ENCODE assay signal across 8 cellular contexts in the genomic region with DNA sequence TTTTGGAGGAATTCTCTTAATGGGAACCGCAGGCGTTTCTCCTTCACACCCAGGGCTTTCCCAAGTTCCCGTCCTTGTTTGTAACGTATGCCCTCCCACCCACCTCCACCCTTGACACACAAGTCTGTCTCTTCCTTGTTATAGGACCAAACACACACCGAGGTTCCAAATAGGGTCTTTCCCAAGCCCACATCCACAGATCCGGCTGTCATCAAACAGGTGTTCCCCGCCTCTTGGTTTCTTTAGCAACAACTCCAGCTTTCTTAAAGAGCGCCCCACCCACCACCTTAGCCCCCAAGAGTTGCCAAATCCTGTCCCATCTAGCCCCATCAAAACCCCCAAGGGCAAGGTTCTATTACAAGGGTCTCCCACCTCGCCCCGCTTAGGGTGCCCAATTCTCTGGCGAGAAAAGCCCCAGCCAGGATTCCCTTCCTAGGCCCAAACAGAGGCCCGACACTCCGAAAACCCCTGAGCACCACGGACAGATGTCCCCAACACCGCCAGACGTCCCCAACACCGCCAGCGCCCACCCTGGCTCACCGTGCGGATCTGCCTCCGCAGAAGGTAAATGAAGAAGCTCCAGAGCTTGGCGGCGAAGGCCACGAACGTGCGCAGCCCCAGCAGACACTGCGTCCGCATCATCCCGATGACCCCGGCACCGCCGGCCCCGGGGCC. TPM values are rescaled to one million over a fixed set of nuclear protein-coding genes. Genes with fewer than 3 reads are reported as not detected.
A peak's percentile ranks its signal among the peaks of the same experiment; 100 is the strongest.
DNase-seq lines count a peak whose midpoint lies in the region; ATAC-seq, FAIRE-seq and TF ChIP-seq lines count a peak whose summit lies in the region.

No MANE protein-coding gene starts in this region.

- no peaks in the 10 kb centered on the region for H3K9me3 ChIP-seq in SU-DHL-6 (ENCODE audit: insufficient read depth, low read length)

- ATAC-seq in GM18870 (IDR thresholded peaks at IDR 0.05; ENCODE audit: unreplicated experiment) (no peak), GM19328 (IDR thresholded peaks at IDR 0.05; ENCODE audit: unreplicated experiment) (no peak), omental fat pad (ENCODE audit: low FRiP score) (no peak), GM18519 (IDR thresholded peaks at IDR 0.05; ENCODE audit: low FRiP score, unreplicated experiment) (no peak)

- TF ChIP-seq POLR2A in GM12892 (IDR thresholded peaks at IDR 0.05; ENCODE audit: low read depth, low read length), result no peak

- peak overlapping the region; percentile 99 for H3K9ac ChIP-seq in SU-DHL-6 (ENCODE audit: low read length)

- no peaks in the 10 kb centered on the region for H4K20me1 ChIP-seq in SU-DHL-6 (ENCODE audit: low read depth, low read length)

- H3K9me2 ChIP-seq in SU-DHL-6 (replicated peaks; ENCODE audit: insufficient read depth, low read length), result no peaks in the 10 kb centered on the region

- no peak for DNase-seq in GM12892 (ENCODE audit: insufficient read length)
- DNase-seq in fibroblast of the aortic adventitia (ENCODE audit: low read depth), result no peak
- DNase-seq in retinal pigment epithelial cell (ENCODE audit: low read depth), result no peak
- DNase-seq in omental fat pad (ENCODE audit: low spot score), result no peak

- peaks cover 7% of the 10 kb centered on the region for H3F3A ChIP-seq in SU-DHL-6 (ENCODE audit: insufficient read depth)

- TF ChIP-seq CTCF in SU-DHL-6 (IDR thresholded peaks at IDR 0.05; ENCODE audit: insufficient read depth, low read length, poor library complexity, severe bottlenecking) (no peak), fibroblast of the aortic adventitia (IDR thresholded peaks at IDR 0.05; ENCODE audit: insufficient read depth, low read length) (no peak), retinal pigment epithelial cell (conservative IDR thresholded peaks at IDR 0.05; ENCODE audit: low read depth, low read length) (no peak), omental fat pad (IDR thresholded peaks at IDR 0.05) (no peak)

- H3K27me3 ChIP-seq in SU-DHL-6 (ENCODE audit: low read length), result no peaks in the 10 kb centered on the region

- H3K4me3 ChIP-seq in SU-DHL-6 (ENCODE audit: insufficient read depth, low read length, poor library complexity, severe bottlenecking) (peak overlapping the region; percentile 90), fibroblast of the aortic adventitia (ENCODE audit: low read depth, low read length) (peak overlapping the region; percentile 89), retinal pigment epithelial cell (ENCODE audit: low read length) (peak overlapping the region; percentile 89)

- H2AFZ ChIP-seq in SU-DHL-6 (ENCODE audit: low read depth, low read length, severe bottlenecking), result no peak overlapping the region

- FAIRE-seq in GM12892 (lab: Jason Lieb, UNC), result peak; percentile 75

- peaks cover 63% of the 10 kb centered on the region for H3K79me2 ChIP-seq in SU-DHL-6 (ENCODE audit: insufficient read depth, low read length)

- H3K36me3 ChIP-seq in SU-DHL-6 (ENCODE audit: low read length), result peaks cover 6% of the 10 kb centered on the region; the same call in 1 of the 2 replicates

- peak overlapping the region; percentile 76 for H3K27ac ChIP-seq in SU-DHL-6 (ENCODE audit: low read depth, low read length)

- peak overlapping the region; percentile 77 for H3K4me2 ChIP-seq in SU-DHL-6 (ENCODE audit: low read depth, low read length, poor library complexity, severe bottlenecking)

RNA-seq across cellular contexts. Expression of gene CTDNEP1, which starts 0.7 kb away (rescaled TPM):
- 80.4 TPM for polyA plus RNA-seq in GM12892 (2012; ENCODE audit: missing spikeins)
- total RNA-seq in fibroblast of the aortic adventitia (ENCODE audit: low replicate concordance) (15.3 and 41.2 TPM in 2 replicates), omental fat pad (10 to 100 TPM; 47.9 to 66.2 (median 61.8) TPM)

RNA-seq across cellular contexts. Expression of gene ELP5, which starts 1.2 kb away (rescaled TPM):
- 49.5 TPM for polyA plus RNA-seq in GM12892 (2012; ENCODE audit: missing spikeins)
- total RNA-seq in fibroblast of the aortic adventitia (ENCODE audit: low replicate concordance), result 31.6 and 35.6 TPM in 2 replicates
- total RNA-seq in omental fat pad, result 10 to 100 TPM; 25.9 to 34.5 (median 30.1) TPM

RNA-seq across cellular contexts. Expression of gene GABARAP, which starts 8.5 kb away (rescaled TPM):
- 238 TPM for polyA plus RNA-seq in GM12892 (2012; ENCODE audit: missing spikeins)
- total RNA-seq in fibroblast of the aortic adventitia (ENCODE audit: low replicate concordance) (293 and 420 TPM in 2 replicates), omental fat pad (100 to 1,000 TPM; 316 to 526 (median 376) TPM)

RNA-seq across cellular contexts. Expression of gene CLDN7, which starts 11.5 kb away (rescaled TPM):
- not detected for polyA plus RNA-seq in GM12892 (2012; ENCODE audit: missing spikeins)
- total RNA-seq in fibroblast of the aortic adventitia (ENCODE audit: low replicate concordance), result 3.0 TPM in 1 of 2 replicates, not detected in the other
- 1 to 10 TPM; 3.0 to 9.0 (median 7.4) TPM for total RNA-seq in omental fat pad

RNA-seq across cellular contexts. Expression of gene PHF23, which starts 11.5 kb away (rescaled TPM):
- polyA plus RNA-seq in GM12892 (2012; ENCODE audit: missing spikeins), result 20.0 TPM
- total RNA-seq in fibroblast of the aortic adventitia (ENCODE audit: low replicate concordance), result 26.7 and 40.3 TPM in 2 replicates
- 10 to 100 TPM; 22.1 to 43.8 (median 28.9) TPM for total RNA-seq in omental fat pad
